18 cellular contexts compared by ENCODE assay signal in genomic region chr13:73828811-73829210, GRCh38.
"Had no signal": no experiment of that assay in that cellular context is flagged by ENCODE, and none has a peak within 500 bp of the region (broad histone marks: within the 10 kb centered on the region; RNA-seq: fewer than 3 reads in every experiment).

No MANE protein-coding gene starts in this region.

- H3K9me3 Mint-ChIP-seq: activated CD4-positive, alpha-beta memory T cell treated with anti-CD3 and anti-CD28 coated beads for 36 hours; activated naive CD4-positive, alpha-beta T cell treated with anti-CD3 and anti-CD28 coated beads, Interleukin-2, amount 10 ng/mL, durations not matched to agents 7 days and 5 days; activated T-helper 2 cell treated with anti-CD3 and anti-CD28 coated beads, Interferon-gamma antibody, Interleukin-2, Interleukin-4, amounts not matched to agents 10 μg/mL and 5 μg/mL and 100 μg/mL, durations not matched to agents 14 hours and 24 hours and 36 hours; nephron progenitor cell had no signal

- H3K4me3 Mint-ChIP-seq: activated CD4-positive, alpha-beta memory T cell treated with anti-CD3 and anti-CD28 coated beads for 36 hours; activated naive CD4-positive, alpha-beta T cell treated with anti-CD3 and anti-CD28 coated beads, Interleukin-2, amount 10 ng/mL, durations not matched to agents 7 days and 5 days; nephron progenitor cell; T-helper 17 cell had no signal

- H3K27ac Mint-ChIP-seq: activated CD4-positive, alpha-beta memory T cell treated with anti-CD3 and anti-CD28 coated beads for 36 hours; activated naive CD4-positive, alpha-beta T cell treated with anti-CD3 and anti-CD28 coated beads, Interleukin-2, amount 10 ng/mL, durations not matched to agents 7 days and 5 days; activated T-helper 2 cell treated with anti-CD3 and anti-CD28 coated beads, Interferon-gamma antibody, Interleukin-2, Interleukin-4, amounts not matched to agents 10 μg/mL and 5 μg/mL and 100 μg/mL, durations not matched to agents 14 hours and 24 hours and 36 hours; nephron progenitor cell; T-helper 17 cell had no signal

- H3K27ac ChIP-seq: breast epithelium, dorsolateral prefrontal cortex, foreskin keratinocyte, left lung, spleen, upper lobe of right lung had no signal

- H3K27me3 Mint-ChIP-seq: activated CD4-positive, alpha-beta memory T cell treated with anti-CD3 and anti-CD28 coated beads for 36 hours; activated naive CD4-positive, alpha-beta T cell treated with anti-CD3 and anti-CD28 coated beads, Interleukin-2, amount 10 ng/mL, durations not matched to agents 7 days and 5 days; T-helper 17 cell had no signal

- H3K36me3 Mint-ChIP-seq: activated CD4-positive, alpha-beta memory T cell treated with anti-CD3 and anti-CD28 coated beads for 36 hours had no signal

- DNase-seq: activated CD4-positive, alpha-beta memory T cell treated with anti-CD3 and anti-CD28 coated beads for 36 hours; activated CD4-positive, alpha-beta T cell treated with anti-CD3 and anti-CD28 coated beads for 1 hour; activated naive CD4-positive, alpha-beta T cell treated with anti-CD3 and anti-CD28 coated beads, Interleukin-2, amount 10 ng/mL, durations not matched to agents 7 days and 5 days; amygdala; dorsolateral prefrontal cortex; foreskin keratinocyte; head of caudate nucleus; left lung; nephron progenitor cell; spleen; stimulated activated CD4-positive, alpha-beta T cell treated with anti-CD3 and anti-CD28 coated beads, Interleukin-1b, Interleukin-23, amount 100 ng/mL, for 48 hours; stimulated activated naive CD4-positive, alpha-beta T cell treated with Interleukin-2 at 50 U/mL for 16 hours; T-helper 17 cell; upper lobe of right lung had no signal

- ATAC-seq: foreskin keratinocyte, left lung, sciatic nerve, SK-N-SH treated with all-trans-retinoic acid at 6 μM for 48 hours, T-helper 17 cell, upper lobe of right lung had no signal
